ENCODE assay signal across 25 cellular contexts in the genomic region with DNA sequence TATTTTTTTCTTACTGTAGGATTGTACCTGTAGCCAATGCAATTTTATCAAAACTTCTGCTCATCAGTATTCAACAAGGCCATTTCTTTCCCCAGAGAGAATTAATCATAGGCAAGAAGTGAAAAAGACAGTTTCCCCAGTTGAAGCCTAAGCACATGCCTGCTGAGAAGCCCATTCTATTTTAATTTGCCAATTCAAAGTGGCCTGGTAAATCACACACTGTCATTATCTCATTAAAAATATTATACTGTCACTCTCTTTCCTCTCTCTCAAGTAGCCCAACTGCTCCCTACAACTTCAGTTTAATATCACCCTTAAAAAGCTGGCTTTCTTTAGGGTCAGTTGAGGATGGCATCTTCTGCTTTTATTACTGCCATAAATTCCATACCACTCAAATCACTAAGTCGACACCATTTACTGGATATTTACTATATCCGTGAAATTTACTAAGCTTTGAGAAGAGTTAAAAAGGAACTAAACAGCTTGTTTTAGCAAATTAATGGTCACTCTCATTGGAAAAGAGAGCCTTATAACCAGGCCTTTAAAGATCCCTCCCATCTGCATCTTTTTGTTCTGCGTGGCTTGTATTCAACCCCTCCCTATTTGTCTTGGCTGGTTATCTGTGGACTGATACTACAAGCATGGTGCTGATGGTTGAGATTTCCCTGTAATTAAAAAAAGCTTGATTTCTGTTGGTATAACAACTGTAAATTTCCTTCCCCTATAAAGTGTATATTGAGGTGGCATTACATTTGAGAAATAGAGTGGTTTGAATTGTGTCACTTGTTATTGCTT. TPM values are rescaled to one million over a fixed set of nuclear protein-coding genes. Genes with fewer than 3 reads are reported as not detected.
DNase-seq lines count a peak whose midpoint lies in the region; ATAC-seq and TF ChIP-seq lines count a peak whose summit lies in the region.
"Had no signal": no experiment of that assay in that cellular context is flagged by ENCODE, and none has a peak within 500 bp of the region (broad histone marks: within the 10 kb centered on the region; RNA-seq: fewer than 3 reads in every experiment).

No MANE protein-coding gene starts in this region.

- no peak for TF ChIP-seq CTCF in type B pancreatic cell (conservative IDR thresholded peaks at IDR 0.05)

- DNase-seq in Right ventricle myocardium inferior (ENCODE audit: missing footprints) (no peak), right cardiac atrium (no peak), NCI-H1436 (lab: John Stamatoyannopoulos, UW) (peak; percentile 42), NCI-H748 treated with DMSO at 0.1 percent for 48 hours (lab: John Stamatoyannopoulos, UW) (peak; percentile 50), type B pancreatic cell (ENCODE audit: extremely low spot score, unreplicated experiment) (no peak), KBM-7 (no peak)
- DNase-seq in stimulated activated naive CD4-positive, alpha-beta T cell (lab: John Stamatoyannopoulos, UW), result no peak
- DNase-seq in activated T-cell treated with anti-CD3 and anti-CD28 coated beads, Interleukin-2, amount 50 U/mL, for 72 hours, result no peak
- DNase-seq: activated CD4-positive, alpha-beta T cell treated with anti-CD3 and anti-CD28 coated beads for 4 hours; activated CD8-positive, alpha-beta memory T cell treated with anti-CD3 and anti-CD28 coated beads, Interleukin-2, amount 10 ng/mL, durations not matched to agents 7 days and 5 days; DMS 273 treated with DMSO at 0.1 percent for 48 hours; hypothalamus; islet precursor cell; natural killer cell; NCI-H446; stimulated activated CD4-positive, alpha-beta T cell treated with anti-CD3 and anti-CD28 coated beads, Interleukin-1b, Interleukin-23, amount 100 ng/mL, for 48 hours; SW 1271 had no signal

- H3K27me3 Mint-ChIP-seq in type B pancreatic cell, result no peaks in the 10 kb centered on the region
- H3K27me3 Mint-ChIP-seq in activated T-cell treated with anti-CD3 and anti-CD28 coated beads, Interleukin-2, amount 50 U/mL, for 72 hours (ENCODE audit: low read depth), result no peaks in the 10 kb centered on the region
- H3K27me3 Mint-ChIP-seq: activated CD8-positive, alpha-beta memory T cell treated with anti-CD3 and anti-CD28 coated beads, Interleukin-2, amount 10 ng/mL, durations not matched to agents 7 days and 5 days; memory B cell had no signal

- intact Hi-C loops in Right ventricle myocardium inferior (cut with DNase I), result no loop called here
- intact Hi-C loops in right cardiac atrium (cut with DNase I), result no loop called here

- H3K36me3 Mint-ChIP-seq in type B pancreatic cell, result no peaks in the 10 kb centered on the region
- H3K36me3 Mint-ChIP-seq in activated T-cell treated with anti-CD3 and anti-CD28 coated beads, Interleukin-2, amount 50 U/mL, for 72 hours (ENCODE audit: insufficient read depth in 2 of 2), result no peaks in the 10 kb centered on the region
- H3K36me3 Mint-ChIP-seq: activated CD8-positive, alpha-beta memory T cell treated with anti-CD3 and anti-CD28 coated beads, Interleukin-2, amount 10 ng/mL, durations not matched to agents 7 days and 5 days; CD14-positive monocyte; natural killer cell had no signal

- H3K27ac Mint-ChIP-seq in type B pancreatic cell, result peak overlapping the region; percentile 9
- H3K27ac Mint-ChIP-seq in activated T-cell treated with anti-CD3 and anti-CD28 coated beads, Interleukin-2, amount 50 U/mL, for 72 hours, result no peak overlapping the region
- H3K27ac Mint-ChIP-seq: activated CD8-positive, alpha-beta memory T cell treated with anti-CD3 and anti-CD28 coated beads, Interleukin-2, amount 10 ng/mL, durations not matched to agents 7 days and 5 days; activated T-helper 17 cell treated with anti-CD3 and anti-CD28 coated beads, Interleukin-2, amount 50 U/mL, for 72 hours; CD14-positive monocyte; memory B cell; natural killer cell had no signal

- no peaks in the 10 kb centered on the region for H3K27me3 ChIP-seq in right cardiac atrium (ENCODE audit: control insufficient read depth, insufficient read depth)

- H3K4me3 ChIP-seq in right cardiac atrium (ENCODE audit: low read length), result no peak overlapping the region
- H3K4me3 ChIP-seq: coronary artery, HAP-1 had no signal

- H3K4me3 Mint-ChIP-seq in type B pancreatic cell, result peak overlapping the region; percentile 19
- no peak overlapping the region for H3K4me3 Mint-ChIP-seq in activated T-cell treated with anti-CD3 and anti-CD28 coated beads, Interleukin-2, amount 50 U/mL, for 72 hours
- H3K4me3 Mint-ChIP-seq: activated CD8-positive, alpha-beta memory T cell treated with anti-CD3 and anti-CD28 coated beads, Interleukin-2, amount 10 ng/mL, durations not matched to agents 7 days and 5 days; activated T-helper 17 cell treated with anti-CD3 and anti-CD28 coated beads, Interleukin-2, amount 50 U/mL, for 72 hours; CD14-positive monocyte; memory B cell; natural killer cell had no signal

- peak; percentile 69 for ATAC-seq in Right ventricle myocardium inferior
- ATAC-seq in right cardiac atrium, result no peak
- no peak for ATAC-seq in activated T-cell treated with anti-CD3 and anti-CD28 coated beads, Interleukin-2, amount 50 U/mL, for 72 hours (replicated peaks in 1 of 2)
- ATAC-seq: activated CD8-positive, alpha-beta memory T cell treated with anti-CD3 and anti-CD28 coated beads, Interleukin-2, amount 10 ng/mL, durations not matched to agents 7 days and 5 days; activated T-helper 17 cell treated with anti-CD3 and anti-CD28 coated beads, Interleukin-2, amount 50 U/mL, for 72 hours; natural killer cell had no signal

- peaks cover 11% of the 10 kb centered on the region for H3K9me3 Mint-ChIP-seq in type B pancreatic cell
- H3K9me3 Mint-ChIP-seq in activated T-cell treated with anti-CD3 and anti-CD28 coated beads, Interleukin-2, amount 50 U/mL, for 72 hours, result no peaks in the 10 kb centered on the region
- H3K9me3 Mint-ChIP-seq: activated T-helper 17 cell treated with anti-CD3 and anti-CD28 coated beads, Interleukin-2, amount 50 U/mL, for 72 hours; natural killer cell had no signal

- H3K4me1 Mint-ChIP-seq in type B pancreatic cell (ENCODE audit: unreplicated experiment), result peaks cover 27% of the 10 kb centered on the region
- H3K4me1 Mint-ChIP-seq in activated T-cell treated with anti-CD3 and anti-CD28 coated beads, Interleukin-2, amount 50 U/mL, for 72 hours (ENCODE audit: low read depth), result no peaks in the 10 kb centered on the region
- H3K4me1 Mint-ChIP-seq: activated CD8-positive, alpha-beta memory T cell treated with anti-CD3 and anti-CD28 coated beads, Interleukin-2, amount 10 ng/mL, durations not matched to agents 7 days and 5 days; activated T-helper 17 cell treated with anti-CD3 and anti-CD28 coated beads, Interleukin-2, amount 50 U/mL, for 72 hours; CD14-positive monocyte; memory B cell; natural killer cell had no signal

- 70% methylated on average over 3 of the region's 3 CpGs for WGBS in right cardiac atrium

- no peaks in the 10 kb centered on the region for H3K9me3 ChIP-seq in right cardiac atrium (ENCODE audit: control insufficient read depth, low read length)
- H3K9me3 ChIP-seq: HAP-1 had no signal

- H3K27ac ChIP-seq in right cardiac atrium (ENCODE audit: low read length), result no peak overlapping the region
- H3K27ac ChIP-seq: coronary artery, HL-60, parathyroid adenoma, RWPE1 had no signal

- H3K4me1 ChIP-seq in right cardiac atrium (ENCODE audit: control insufficient read depth, insufficient read depth, low read length), result no peaks in the 10 kb centered on the region
- H3K4me1 ChIP-seq: HAP-1, parathyroid adenoma had no signal

- in situ Hi-C loops in KBM-7 (cut with MboI; ENCODE audit: low pct_unique_long_range_greater_than_20kb, low sequenced_read_pairs), result no loop called here

RNA-seq across cellular contexts. Expression of gene COL28A1, which starts 30.6 kb away (rescaled TPM):
- total RNA-seq in Right ventricle myocardium inferior (5.6 TPM), right cardiac atrium (1 to 10 TPM; 3.8 to 5.8 (median 5.0) TPM), type B pancreatic cell (ENCODE audit: low replicate concordance) (0.76 and 3.3 TPM in 2 replicates)
- polyA plus RNA-seq in right cardiac atrium, result 4.3 TPM
- under 1 TPM; 0.16 to 0.29 TPM for total RNA-seq in activated T-cell treated with anti-CD3 and anti-CD28 coated beads, Interleukin-2, amount 50 U/mL, for 72 hours
- total RNA-seq: activated CD8-positive, alpha-beta memory T cell treated with anti-CD3 and anti-CD28 coated beads, Interleukin-2, amount 10 ng/mL, durations not matched to agents 7 days and 5 days had no signal
- polyA plus RNA-seq: CD14-positive monocyte had no signal

Comparison
In these comparisons a context has a peak if more than half of its experiments do, and no peak if none do; other contexts are left out.
1. DNase-seq: peak in NCI-H1436 (single experiment) and NCI-H748 treated with DMSO at 0.1 percent for 48 hours (single experiment); none in Right ventricle myocardium inferior (single experiment), right cardiac atrium (0 of 3), type B pancreatic cell (single experiment), KBM-7 (single experiment), stimulated activated naive CD4-positive, alpha-beta T cell (0 of 6) and activated T-cell treated with anti-CD3 and anti-CD28 coated beads, Interleukin-2, amount 50 U/mL, for 72 hours (0 of 2).